Comparison of ENCODE assay signal across 8 cellular contexts in the genomic region with DNA sequence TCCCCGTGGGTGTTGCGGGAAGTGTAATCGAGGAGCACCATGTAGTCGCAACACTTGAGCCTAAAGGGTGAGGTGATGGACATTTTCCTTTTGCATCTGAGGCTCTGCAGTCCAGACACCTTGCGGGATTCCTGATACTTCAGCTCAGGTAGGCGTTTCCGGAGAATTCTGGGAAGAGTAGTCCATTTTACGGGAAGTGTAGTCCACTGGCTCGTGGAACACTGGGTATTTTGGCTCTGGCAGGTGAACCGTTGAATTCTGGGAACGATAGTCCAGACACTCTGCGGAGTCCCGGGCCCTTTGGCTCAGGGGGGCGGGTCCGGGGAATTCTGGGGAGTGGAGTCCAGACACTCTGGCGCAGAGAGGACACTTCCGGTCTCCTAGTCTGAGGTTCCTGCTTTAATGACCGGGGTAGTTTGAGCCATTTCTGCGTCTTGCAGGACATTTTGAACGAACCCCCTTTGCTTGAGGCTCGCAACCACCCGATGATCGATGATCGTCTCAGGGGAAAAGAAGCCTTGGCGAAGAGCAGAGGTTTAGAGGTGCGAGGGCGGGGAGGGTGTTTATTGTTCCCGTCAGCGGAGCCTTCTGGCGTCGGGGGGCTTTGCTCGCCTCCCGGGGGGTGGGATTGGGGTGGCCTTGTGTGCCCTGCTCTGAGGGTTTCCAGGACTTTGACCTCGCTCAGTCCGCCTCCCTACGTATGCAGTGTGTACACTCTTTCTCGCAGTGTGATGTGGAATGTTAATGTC. TPM values are rescaled to one million over a fixed set of nuclear protein-coding genes. Genes with fewer than 3 reads are reported as not detected.
DNase-seq lines count a peak whose midpoint lies in the region; ATAC-seq and TF ChIP-seq lines count a peak whose summit lies in the region.

A gene (plus strand): TSS at position 383 of the 749 bp plus-strand sequence. CDS start 3,141 bp downstream, outside the sequence.

- no peak for TF ChIP-seq CTCF in right lobe of liver (IDR thresholded peaks at IDR 0.05)

- no peaks in the 10 kb centered on the region for H3K36me3 ChIP-seq in effector memory CD4-positive, alpha-beta T cell (ENCODE audit: control insufficient read depth, insufficient read depth, low read length)
- peaks cover 0 to 3% (median 0%) of the 10 kb centered on the region in 4 donors for H3K36me3 ChIP-seq in right lobe of liver

- intact Hi-C loops in right lobe of liver (cut with DNase I) = no loop called here

- ATAC-seq in HG03066 (IDR thresholded peaks at IDR 0.05; ENCODE audit: low read depth, unreplicated experiment) (peak; percentile 65), right lobe of liver (peak; percentile 100), HG03520 (IDR thresholded peaks at IDR 0.05; ENCODE audit: unreplicated experiment) (no peak)

- DNase-seq in EH (ENCODE audit: low read depth) = peak; percentile 95
- DNase-seq in NCI-H748 treated with DMSO at 0.1 percent for 48 hours (lab: John Stamatoyannopoulos, UW) = peak; percentile 98
- DNase-seq in activated CD8-positive, alpha-beta memory T cell treated with anti-CD3 and anti-CD28 coated beads for 24 hours = peak; percentile 87
- peak; percentile 15 to 34 (median 31) for DNase-seq in effector memory CD4-positive, alpha-beta T cell
- peak; percentile 95 to 98 (median 97) for DNase-seq in right lobe of liver
- peak; percentile 44 for DNase-seq in stimulated activated CD4-positive, alpha-beta T cell treated with anti-CD3 and anti-CD28 coated beads, Interleukin-2, amount 100 ng/mL, for 4 hours (ENCODE audit: low read depth)

- H3K27ac ChIP-seq in effector memory CD4-positive, alpha-beta T cell (ENCODE audit: insufficient read depth, low read length, poor library complexity, severe bottlenecking) = no peak within 1 kb of the TSS
- peak within 1 kb of the TSS; percentile 25 to 56 (median 46) for H3K27ac ChIP-seq in right lobe of liver

- H3K9me3 ChIP-seq in effector memory CD4-positive, alpha-beta T cell (ENCODE audit: control insufficient read depth, low read length) = no peaks in the 10 kb centered on the region
- no peaks in the 10 kb centered on the region for H3K9me3 ChIP-seq in right lobe of liver

- no peaks in the 10 kb centered on the region for H3K27me3 ChIP-seq in effector memory CD4-positive, alpha-beta T cell (replicated peaks; ENCODE audit: control insufficient read depth, insufficient read depth, low read length, poor library complexity, severe bottlenecking)
- no peaks in the 10 kb centered on the region for H3K27me3 ChIP-seq in right lobe of liver

- WGBS in right lobe of liver (ENCODE audit: insufficient coverage, low coverage, low lambda C conversion rate, missing lambda C conversion rate) = 2% methylated on average over 23 of the region's 37 CpGs

- no peaks in the 10 kb centered on the region for H3K4me1 ChIP-seq in effector memory CD4-positive, alpha-beta T cell (ENCODE audit: control insufficient read depth, insufficient read depth, low read length, poor library complexity, severe bottlenecking)
- H3K4me1 ChIP-seq in right lobe of liver = peaks cover 0 to 6% (median 2%) of the 10 kb centered on the region in 4 donors

- H3K4me3 ChIP-seq in effector memory CD4-positive, alpha-beta T cell (ENCODE audit: insufficient read depth, low read depth, low read length, poor library complexity, severe bottlenecking) = peak within 1 kb of the TSS; percentile 73
- peak within 1 kb of the TSS; percentile 52 to 80 (median 78) for H3K4me3 ChIP-seq in right lobe of liver

- no peak for TF ChIP-seq POLR2A in right lobe of liver (IDR thresholded peaks at IDR 0.05)

RNA-seq across cellular contexts. Expression of the gene that starts here (rescaled TPM):
- 1 to 10 TPM in 5 of 6 experiments, under 1 TPM in 1; 0.80 to 2.4 (median 1.7) TPM for total RNA-seq in right lobe of liver

Comparison
In these comparisons a context has a peak if more than half of its experiments do, and no peak if none do; other contexts are left out.
1. DNase-seq: peak in every context shown above with its lines; median percentile 98 in NCI-H748 treated with DMSO at 0.1 percent for 48 hours; 97 in right lobe of liver; 95 in EH; 87 in activated CD8-positive, alpha-beta memory T cell treated with anti-CD3 and anti-CD28 coated beads for 24 hours; 44 in stimulated activated CD4-positive, alpha-beta T cell treated with anti-CD3 and anti-CD28 coated beads, Interleukin-2, amount 100 ng/mL, for 4 hours; 31 in effector memory CD4-positive, alpha-beta T cell.